28 cellular contexts compared by ENCODE assay signal in genomic region chr4:86818845-86819244, GRCh38. TPM values are rescaled to one million over a fixed set of nuclear protein-coding genes. Genes with fewer than 3 reads are reported as not detected.
A peak's percentile ranks its signal among the peaks of the same experiment; 100 is the strongest.
DNase-seq lines count a peak whose midpoint lies in the region; ATAC-seq, FAIRE-seq and TF ChIP-seq lines count a peak whose summit lies in the region.
"Had no signal": no experiment of that assay in that cellular context is flagged by ENCODE, and none has a peak within 500 bp of the region (broad histone marks: within the 10 kb centered on the region; RNA-seq: fewer than 3 reads in every experiment).

No MANE protein-coding gene starts in this region.

- H3K9me3 Mint-ChIP-seq in activated naive CD4-positive, alpha-beta T cell treated with anti-CD3 and anti-CD28 coated beads, Interleukin-2, amount 10 ng/mL, durations not matched to agents 7 days and 5 days = peaks cover 3% of the 10 kb centered on the region
- H3K9me3 Mint-ChIP-seq: CD4-positive, alpha-beta T cell; type B pancreatic cell had no signal

- H4K20me1 ChIP-seq in IMR-90 (ENCODE audit: insufficient read depth, low read length) (no peaks in the 10 kb centered on the region), endothelial cell of umbilical vein (replicated peaks; ENCODE audit: control insufficient read depth, extremely low read depth, insufficient read depth, low read length) (no peaks in the 10 kb centered on the region)

- CTCF ChIA-PET in IMR-90 (lab: Yijun Ruan, JAX) (interaction anchor here (1.1 kb wide), 1 partner anchor 320 kb away, joined by 3 read pairs; no protein-coding TSS in a partner anchor), endothelial cell of umbilical vein (lab: Charles Lee) (interaction anchor here (1.1 to 1.6 kb wide), 3 partner anchors 13 to 320 kb away, joined by 4 to 6 read pairs (median 5); no protein-coding TSS in a partner anchor)
- CTCF ChIA-PET in activated naive CD4-positive, alpha-beta T cell treated with anti-CD3 and anti-CD28 coated beads, Interleukin-2, amount 10 ng/mL, durations not matched to agents 7 days and 5 days (lab: Charles Lee) = no interaction called here

- no peaks in the 10 kb centered on the region for H3K79me1 ChIP-seq in IMR-90 (ENCODE audit: low read depth in 1 of 2, low read length in 2 of 2)

- no peak overlapping the region for H3K4me3 ChIP-seq in GM12865 (ENCODE audit: low read depth, low read length)
- H3K4me3 ChIP-seq in IMR-90 (ENCODE audit: insufficient read depth, low read depth, low read length) = no peak overlapping the region
- H3K4me3 ChIP-seq in endothelial cell of umbilical vein (replicated peaks in 1 of 3; ENCODE audit: insufficient read depth in 1 of 3, low read depth in 1 of 3, low read length in 3 of 3) = no peak overlapping the region
- H3K4me3 ChIP-seq: breast epithelium, colonic mucosa, gastroesophageal sphincter, SJCRH30 had no signal

- no peak overlapping the region for H4K91ac ChIP-seq in IMR-90 (ENCODE audit: insufficient read depth, low read depth, low read length)

- H3K36me3 ChIP-seq in IMR-90 (ENCODE audit: control insufficient read depth, insufficient read depth, low read length) (peaks cover 9% of the 10 kb centered on the region), endothelial cell of umbilical vein (ENCODE audit: control insufficient read depth in 2 of 2, extremely low read depth in 1 of 2, insufficient read depth in 2 of 2, low read length in 2 of 2) (no peaks in the 10 kb centered on the region)
- H3K36me3 ChIP-seq: breast epithelium, colonic mucosa had no signal

- H3K56ac ChIP-seq in IMR-90 (ENCODE audit: extremely low read depth, insufficient read depth, low read length) = no peak overlapping the region

- H3K9me1 ChIP-seq in IMR-90 (ENCODE audit: insufficient read depth, low read length) (no peaks in the 10 kb centered on the region), endothelial cell of umbilical vein (replicated peaks; ENCODE audit: control insufficient read depth, extremely low read depth, insufficient read depth, low read length) (no peaks in the 10 kb centered on the region)

- intact Hi-C loops in IMR-90 (cut with micrococcal nuclease) (no loop called here), endothelial cell of umbilical vein (cut with micrococcal nuclease) (loop anchor here (5.0 kb wide), 1 partner anchor 322 kb away; no protein-coding TSS in a partner anchor), head of caudate nucleus (cut with DNase I) (no loop called here)

- no TSS peak for BruUV-seq in IMR-90 (replicated peaks; lab: Mats Ljungman, UMichigan)
- no TSS peak for BruUV-seq in endothelial cell of umbilical vein (replicated peaks; lab: Mats Ljungman, UMichigan)

- no peak overlapping the region for H2AK9ac ChIP-seq in IMR-90 (replicated peaks; ENCODE audit: low read depth, low read length, poor library complexity)

- H3K9me3 ChIP-seq in IMR-90 (ENCODE audit: control insufficient read depth, insufficient read depth, low read length) = peaks cover 9% of the 10 kb centered on the region
- H3K9me3 ChIP-seq in endothelial cell of umbilical vein (replicated peaks; ENCODE audit: control insufficient read depth, insufficient read depth, low read length) = no peaks in the 10 kb centered on the region
- H3K9me3 ChIP-seq: colonic mucosa, SJCRH30 had no signal

- peak overlapping the region; percentile 55; the same call in 1 of the 2 replicates for H3K4ac ChIP-seq in IMR-90 (ENCODE audit: low read depth, low read length)

- TF ChIP-seq CTCF in GM12865 (IDR thresholded peaks at IDR 0.05; ENCODE audit: insufficient read depth, low read depth, low read length, missing control alignments) (no peak), IMR-90 (conservative IDR thresholded peaks at IDR 0.05; ENCODE audit: low read depth, low read length) (no peak), endothelial cell of umbilical vein (IDR thresholded peaks at IDR 0.05; ENCODE audit: extremely low read depth in 1 of 2, insufficient read depth in 1 of 2, low read depth in 1 of 2, low read length in 2 of 2) (no peak)

- H2BK20ac ChIP-seq in IMR-90 (ENCODE audit: low read depth, low read length) = peak overlapping the region; percentile 79; the same call in 1 of the 2 replicates

- dilution Hi-C loops in IMR-90 (cut with HindIII; ENCODE audit: low sequenced_read_pairs, unreplicated experiment) (no loop called here), endothelial cell of umbilical vein (cut with MboI; ENCODE audit: extremely low pct_ligation_motif_present, low sequenced_read_pairs) (no loop called here)

- H2BK15ac ChIP-seq in IMR-90 (ENCODE audit: low read depth, low read length) = peak overlapping the region; percentile 81; the same call in 1 of the 3 replicates

- no peaks in the 10 kb centered on the region for H3K4me1 Mint-ChIP-seq in activated naive CD4-positive, alpha-beta T cell treated with anti-CD3 and anti-CD28 coated beads, Interleukin-2, amount 10 ng/mL, durations not matched to agents 7 days and 5 days

- H2AFZ ChIP-seq in IMR-90 (replicated peaks; ENCODE audit: low read length, poor library complexity) (no peak overlapping the region), endothelial cell of umbilical vein (ENCODE audit: low read depth, low read length) (no peak overlapping the region)

- DNase-seq in GM12865 (ENCODE audit: low read depth) (peak; percentile 17), IMR-90 (no peak), endothelial cell of umbilical vein (ENCODE audit: low read depth, low spot score) (peak; percentile 3), mucosa of gallbladder (ENCODE audit: low spot score) (peak; percentile 51), NCI-H2081 treated with DMSO at 0.1 percent for 48 hours (lab: John Stamatoyannopoulos, UW) (no peak), head of caudate nucleus (no peak)
- DNase-seq in activated naive CD4-positive, alpha-beta T cell treated with anti-CD3 and anti-CD28 coated beads, Interleukin-2, amount 10 ng/mL, durations not matched to agents 7 days and 5 days = no peak
- DNase-seq: activated CD4-positive, alpha-beta T cell treated with anti-CD3 and anti-CD28 coated beads for 4 hours; activated naive CD4-positive, alpha-beta T cell treated with Interleukin-2 at 50 U/mL for 16 hours; activated T-cell treated with anti-CD3 and anti-CD28 coated beads, Interleukin-2, amount 50 U/mL, for 72 hours; amygdala; CD4-positive, alpha-beta T cell; colonic mucosa; HCEC 1CT; KBM-7; mammary epithelial cell; MM.1S; NCI-H1694; NCI-H2171; NCI-H524; SJCRH30 had no signal

- H4K8ac ChIP-seq in IMR-90 (ENCODE audit: low read depth in 2 of 2, low read length in 2 of 2) = peak overlapping the region in 1 of 2 experiments; percentile 39; a peak in 1 of 4 replicates

- peak overlapping the region; percentile 47; the same call in 1 of the 2 replicates for H2BK120ac ChIP-seq in IMR-90 (ENCODE audit: low read depth, low read length)

- no peak overlapping the region for H2BK5ac ChIP-seq in IMR-90 (ENCODE audit: low read depth, low read length, poor library complexity, severe bottlenecking)

- H3K4me1 ChIP-seq in IMR-90 (ENCODE audit: control insufficient read depth, insufficient read depth, low read length) (peaks cover 4% of the 10 kb centered on the region), endothelial cell of umbilical vein (ENCODE audit: control insufficient read depth, extremely low read depth, insufficient read depth, low read length) (peaks cover 7% of the 10 kb centered on the region)
- H3K4me1 ChIP-seq: breast epithelium, colonic mucosa, SJCRH30 had no signal

- TF ChIP-seq POLR2A in IMR-90 (IDR thresholded peaks at IDR 0.05; ENCODE audit: low read depth, low read length) (no peak), endothelial cell of umbilical vein (IDR thresholded peaks at IDR 0.05; ENCODE audit: low read depth, low read length) (no peak)

- no peak overlapping the region for H4K5ac ChIP-seq in IMR-90 (ENCODE audit: low read depth, low read length)

- POLR2A ChIA-PET in IMR-90 (lab: Charles Lee; ENCODE audit: unreplicated experiment) (interaction anchor here (0.7 to 1.4 kb wide), 2 partner anchors 13 to 55 kb away, joined by 3 to 5 read pairs; no protein-coding TSS in a partner anchor), endothelial cell of umbilical vein (lab: Charles Lee) (no interaction called here)

- H3K18ac ChIP-seq in IMR-90 (ENCODE audit: low read depth, low read length) = no peak overlapping the region

- no peak for TF ChIP-seq RAD21 in IMR-90 (IDR thresholded peaks at IDR 0.05; ENCODE audit: low read length)

- H3K27me3 Mint-ChIP-seq in activated naive CD4-positive, alpha-beta T cell treated with anti-CD3 and anti-CD28 coated beads, Interleukin-2, amount 10 ng/mL, durations not matched to agents 7 days and 5 days = no peaks in the 10 kb centered on the region
- H3K27me3 Mint-ChIP-seq: CD4-positive, alpha-beta T cell; type B pancreatic cell had no signal

- H3K36me3 Mint-ChIP-seq in activated naive CD4-positive, alpha-beta T cell treated with anti-CD3 and anti-CD28 coated beads, Interleukin-2, amount 10 ng/mL, durations not matched to agents 7 days and 5 days = no peaks in the 10 kb centered on the region

- WGBS in IMR-90 (ENCODE audit: extremely low coverage in 2 of 2, insufficient read length in 1 of 2), 2 experiments = 93% methylated on average over 2 of the region's 3 CpGs; no CpG with 5 or more reads in 1 of the 2 experiments

- no peak overlapping the region for H3K27ac ChIP-seq in IMR-90 (ENCODE audit: insufficient read depth, low read length)
- no peak overlapping the region for H3K27ac ChIP-seq in endothelial cell of umbilical vein (ENCODE audit: insufficient read depth, low read depth, low read length)
- H3K27ac ChIP-seq: breast epithelium, colonic mucosa, gastroesophageal sphincter, SJCRH30 had no signal

- no peak overlapping the region for H3K4me3 Mint-ChIP-seq in activated naive CD4-positive, alpha-beta T cell treated with anti-CD3 and anti-CD28 coated beads, Interleukin-2, amount 10 ng/mL, durations not matched to agents 7 days and 5 days
- H3K4me3 Mint-ChIP-seq: activated T-cell treated with anti-CD3 and anti-CD28 coated beads, Interleukin-2, amount 50 U/mL, for 72 hours; CD4-positive, alpha-beta T cell; type B pancreatic cell had no signal

- H3K27me3 ChIP-seq in IMR-90 (ENCODE audit: control insufficient read depth, insufficient read depth, low read length) = no peaks in the 10 kb centered on the region
- no peaks in the 10 kb centered on the region for H3K27me3 ChIP-seq in endothelial cell of umbilical vein (ENCODE audit: control insufficient read depth in 2 of 2, insufficient read depth in 2 of 2, low read length in 2 of 2)
- H3K27me3 ChIP-seq: breast epithelium, colonic mucosa, gastroesophageal sphincter, SJCRH30 had no signal

- in situ Hi-C loops in IMR-90 (cut with MboI; ENCODE audit: low sequenced_read_pairs) = no loop called here

- H3K27ac Mint-ChIP-seq in activated naive CD4-positive, alpha-beta T cell treated with anti-CD3 and anti-CD28 coated beads, Interleukin-2, amount 10 ng/mL, durations not matched to agents 7 days and 5 days = no peak overlapping the region
- H3K27ac Mint-ChIP-seq: activated T-cell treated with anti-CD3 and anti-CD28 coated beads, Interleukin-2, amount 50 U/mL, for 72 hours; CD4-positive, alpha-beta T cell had no signal

- H3K79me2 ChIP-seq in endothelial cell of umbilical vein (ENCODE audit: control insufficient read depth, insufficient read depth, low read length) = no peaks in the 10 kb centered on the region

- ATAC-seq in IMR-90 (ENCODE audit: low read depth) (no peak), GM18868 (IDR thresholded peaks at IDR 0.05; ENCODE audit: unreplicated experiment) (no peak)
- ATAC-seq: activated T-cell treated with anti-CD3 and anti-CD28 coated beads, Interleukin-2, amount 50 U/mL, for 72 hours; gastroesophageal sphincter had no signal

- no peak overlapping the region for H3K9ac ChIP-seq in IMR-90 (ENCODE audit: low read depth, low read length)
- no peak overlapping the region for H3K9ac ChIP-seq in endothelial cell of umbilical vein (replicated peaks; ENCODE audit: extremely low read depth, insufficient read depth, low read length)

- no peak overlapping the region for H3K4me2 ChIP-seq in IMR-90 (ENCODE audit: low read depth, low read length)
- no peak overlapping the region for H3K4me2 ChIP-seq in endothelial cell of umbilical vein (ENCODE audit: insufficient read depth, low read length)

- no peak for FAIRE-seq in endothelial cell of umbilical vein (lab: Jason Lieb, UNC)
- FAIRE-seq: RCC 7860 had no signal

- H3K14ac ChIP-seq in IMR-90 (replicated peaks; ENCODE audit: low read depth, low read length) = no peak overlapping the region

- no peak overlapping the region for H3K23ac ChIP-seq in IMR-90 (ENCODE audit: low read depth, low read length)

- H2AK5ac ChIP-seq in IMR-90 (ENCODE audit: low read depth, low read length) = peak overlapping the region; percentile 75; the same call in 1 of the 2 replicates

RNA-seq across cellular contexts. Expression of gene SLC10A6, which starts 30.3 kb away (rescaled TPM):
- total RNA-seq in IMR-90 (2012; rRNA removed) (not detected in 2 replicates), endothelial cell of umbilical vein (not detected in 2 replicates), mucosa of gallbladder (0.81 TPM)
- polyA plus RNA-seq in IMR-90 (2012; rRNA removed) (not detected in 2 replicates), endothelial cell of umbilical vein (0.04 TPM in 1 of 2 replicates, not detected in the other)
- polyA plus RNA-seq in IMR-90 (2012; cell fraction: cytosol; rRNA removed) = not detected in 2 replicates
- polyA plus RNA-seq in IMR-90 (2012; cell fraction: nucleus; rRNA removed; ENCODE audit: low replicate concordance) = 0.06 TPM in 1 of 2 replicates, not detected in the other
- polyA plus RNA-seq in endothelial cell of umbilical vein (2011; cell fraction: cytosol; rRNA removed) = not detected in 2 replicates
- 0.09 TPM in 1 of 2 replicates, not detected in the other for polyA plus RNA-seq in endothelial cell of umbilical vein (2011; cell fraction: nucleus; rRNA removed)
- polyA plus RNA-seq in endothelial cell of umbilical vein (2012) = not detected in 2 replicates
- not detected in 2 replicates for polyA minus RNA-seq in endothelial cell of umbilical vein
- not detected for polyA minus RNA-seq in endothelial cell of umbilical vein (2011; cell fraction: cytosol; rRNA and poly(A)+ RNA removed)
- not detected in 2 replicates for polyA minus RNA-seq in endothelial cell of umbilical vein (2011; cell fraction: nucleus; rRNA and poly(A)+ RNA removed)
- total RNA-seq: activated CD8-positive, alpha-beta memory T cell treated with anti-CD3 and anti-CD28 coated beads for 36 hours; CD4-positive, alpha-beta T cell; SJCRH30; T-helper 1 cell treated with Interleukin-12 subunit alpha and Interleukin-12 subunit beta and Interleukin-4 antibody, amounts not matched to agents 30 ng/mL and 1 ng/mL, for 36 hours had no signal

Comparison
In these comparisons a context has a peak if more than half of its experiments do, and no peak if none do; other contexts are left out.
1. DNase-seq: peak in GM12865 (single experiment), endothelial cell of umbilical vein (single experiment) and mucosa of gallbladder (single experiment); none in IMR-90 (single experiment), NCI-H2081 treated with DMSO at 0.1 percent for 48 hours (single experiment), activated naive CD4-positive, alpha-beta T cell treated with anti-CD3 and anti-CD28 coated beads, Interleukin-2, amount 10 ng/mL, durations not matched to agents 7 days and 5 days (single experiment) and head of caudate nucleus (0 of 42).